Comparison of ENCODE assay signal across 8 cellular contexts in the genomic region with DNA sequence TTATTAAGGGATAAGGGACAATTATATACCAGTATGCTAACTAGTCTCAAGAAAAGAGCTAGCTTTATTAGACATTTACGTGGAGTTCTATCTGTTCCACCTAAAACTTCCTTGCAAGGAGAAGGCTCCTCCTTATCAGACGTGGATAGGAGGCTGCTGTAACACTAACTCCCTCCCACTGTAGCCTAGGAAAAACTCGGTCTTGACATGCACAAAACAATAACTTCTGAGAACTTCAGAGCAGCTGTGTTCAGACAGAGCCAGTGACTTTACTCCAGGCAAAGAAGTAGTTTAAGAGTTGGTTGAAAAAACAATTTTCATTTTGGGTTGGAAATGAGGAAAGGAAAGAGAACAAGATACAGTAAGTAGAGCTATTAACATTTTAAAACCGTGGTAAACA. TPM values are rescaled to one million over a fixed set of nuclear protein-coding genes. Genes with fewer than 3 reads are reported as not detected.
A peak's percentile ranks its signal among the peaks of the same experiment; 100 is the strongest.
DNase-seq lines count a peak whose midpoint lies in the region; ATAC-seq and TF ChIP-seq lines count a peak whose summit lies in the region.

No MANE protein-coding gene starts in this region.

- ATAC-seq in CD8-positive, alpha-beta T cell, result no peak

- H2AFZ ChIP-seq in OCI-LY1 (ENCODE audit: low read length), result no peak overlapping the region
- H2AFZ ChIP-seq in MM.1S (ENCODE audit: low read length), result no peak overlapping the region

- H3K4me1 ChIP-seq in CD8-positive, alpha-beta T cell (ENCODE audit: insufficient read depth, low read length), result peaks cover 36% of the 10 kb centered on the region
- H3K4me1 ChIP-seq in OCI-LY1 (ENCODE audit: insufficient read depth, low read length, severe bottlenecking) (peaks cover 53% of the 10 kb centered on the region), endodermal cell (ENCODE audit: control insufficient read depth, insufficient read depth, low read length) (peaks cover 6% of the 10 kb centered on the region), ovary (ENCODE audit: insufficient read depth) (peaks cover 13% of the 10 kb centered on the region), MM.1S (ENCODE audit: low read length) (peaks cover 16% of the 10 kb centered on the region)

- H3K27ac Mint-ChIP-seq in CD8-positive, alpha-beta T cell, result peak overlapping the region; percentile 85
- H3K27ac Mint-ChIP-seq in endodermal cell, result no peak overlapping the region

- POLR2A ChIA-PET in CD8-positive, alpha-beta T cell (lab: Charles Lee), result interaction anchor here (1.0 to 1.6 kb wide), 4 partner anchors 9 to 122 kb away, joined by 3 to 5 read pairs (median 4); partner anchors contain the start of genes ATP5MC2 and TARBP2

- H3K4me2 ChIP-seq in OCI-LY1 (ENCODE audit: low read length), result peak overlapping the region; percentile 92
- H3K4me2 ChIP-seq in MM.1S (ENCODE audit: low read depth, low read length), result no peak overlapping the region

- peak overlapping the region; percentile 91; the same call in 1 of the 2 replicates for H3K9ac ChIP-seq in OCI-LY1 (ENCODE audit: low read length)
- no peak overlapping the region for H3K9ac ChIP-seq in endodermal cell (ENCODE audit: extremely low read depth, low read length, poor library complexity, severe bottlenecking)
- no peak overlapping the region for H3K9ac ChIP-seq in MM.1S (ENCODE audit: low read length)

- peaks cover 15% of the 10 kb centered on the region for H3K36me3 Mint-ChIP-seq in CD8-positive, alpha-beta T cell
- H3K36me3 Mint-ChIP-seq in endodermal cell (ENCODE audit: low read depth), result peaks cover 4% of the 10 kb centered on the region

- TF ChIP-seq EP300 in ovary (IDR thresholded peaks at IDR 0.05), result no peak

- H4K20me1 ChIP-seq in OCI-LY1 (ENCODE audit: insufficient read depth, low read length) (no peaks in the 10 kb centered on the region), MM.1S (ENCODE audit: insufficient read depth, low read length) (no peaks in the 10 kb centered on the region)

- no peaks in the 10 kb centered on the region for H3K9me2 ChIP-seq in OCI-LY1 (ENCODE audit: low read depth, low read length)
- H3K9me2 ChIP-seq in MM.1S (replicated peaks; ENCODE audit: insufficient read depth, low read length), result no peaks in the 10 kb centered on the region

- H3K79me2 ChIP-seq in OCI-LY1 (ENCODE audit: insufficient read depth, low read length) (peaks cover 38% of the 10 kb centered on the region), MM.1S (ENCODE audit: low read length) (peaks cover 64% of the 10 kb centered on the region)

- no peaks in the 10 kb centered on the region for H3K9me3 Mint-ChIP-seq in CD8-positive, alpha-beta T cell
- H3K9me3 Mint-ChIP-seq in endodermal cell, result no peaks in the 10 kb centered on the region

- no peak for TF ChIP-seq CTCF in CD8-positive, alpha-beta T cell (IDR thresholded peaks at IDR 0.05)
- TF ChIP-seq CTCF in OCI-LY1 (IDR thresholded peaks at IDR 0.05; ENCODE audit: low read length), result no peak
- TF ChIP-seq CTCF in endodermal cell (conservative IDR thresholded peaks at IDR 0.05), result no peak
- no peak for TF ChIP-seq CTCF in ovary (IDR thresholded peaks at IDR 0.05)
- no peak for TF ChIP-seq CTCF in MM.1S (IDR thresholded peaks at IDR 0.05; ENCODE audit: low read length)

- no peaks in the 10 kb centered on the region for H3K9me3 ChIP-seq in CD8-positive, alpha-beta T cell (ENCODE audit: low read length)
- H3K9me3 ChIP-seq in OCI-LY1 (ENCODE audit: low read length) (no peaks in the 10 kb centered on the region), endodermal cell (ENCODE audit: control insufficient read depth, low read length) (no peaks in the 10 kb centered on the region), ovary (no peaks in the 10 kb centered on the region), MM.1S (replicated peaks; ENCODE audit: insufficient read depth, low read length) (no peaks in the 10 kb centered on the region)

- H3K27ac ChIP-seq in CD8-positive, alpha-beta T cell (ENCODE audit: low read depth, low read length), result no peak overlapping the region
- H3K27ac ChIP-seq in OCI-LY1 (ENCODE audit: low read depth, low read length, poor library complexity, severe bottlenecking), result peak overlapping the region; percentile 75
- H3K27ac ChIP-seq in endodermal cell (ENCODE audit: low read depth, low read length), result no peak overlapping the region
- peak overlapping the region in 1 of 2 donors; percentile 93 for H3K27ac ChIP-seq in ovary
- no peak overlapping the region for H3K27ac ChIP-seq in MM.1S (ENCODE audit: low read length)

- H3K4me3 Mint-ChIP-seq in CD8-positive, alpha-beta T cell, result no peak overlapping the region
- no peak overlapping the region for H3K4me3 Mint-ChIP-seq in endodermal cell

- intact Hi-C loops in CD8-positive, alpha-beta T cell (cut with DNase I, micrococcal nuclease), result no loop called here
- intact Hi-C loops in ovary (cut with DNase I), result loop anchor here in 1 of 4 donors (10.0 kb wide), 1 partner anchor 51 kb away; the partner anchor contains the start of gene ATP5MC2

- H3K36me3 ChIP-seq in CD8-positive, alpha-beta T cell (ENCODE audit: insufficient read depth, low read length), result no peaks in the 10 kb centered on the region
- H3K36me3 ChIP-seq in OCI-LY1 (ENCODE audit: insufficient read depth, low read length) (no peaks in the 10 kb centered on the region), endodermal cell (ENCODE audit: control insufficient read depth, insufficient read depth, low read length) (peaks cover 4% of the 10 kb centered on the region), ovary (no peaks in the 10 kb centered on the region), MM.1S (replicated peaks; ENCODE audit: insufficient read depth, low read length) (no peaks in the 10 kb centered on the region)

- H3K27me3 Mint-ChIP-seq in CD8-positive, alpha-beta T cell (ENCODE audit: low read depth), result no peaks in the 10 kb centered on the region
- no peaks in the 10 kb centered on the region for H3K27me3 Mint-ChIP-seq in endodermal cell (ENCODE audit: insufficient read depth)

- H3K4me1 Mint-ChIP-seq in CD8-positive, alpha-beta T cell (ENCODE audit: low read depth), result peaks cover 52% of the 10 kb centered on the region
- H3K4me1 Mint-ChIP-seq in endodermal cell, result peaks cover 23% of the 10 kb centered on the region

- no peak for TF ChIP-seq POLR2A in ovary (IDR thresholded peaks at IDR 0.05)

- CTCF ChIA-PET in CD8-positive, alpha-beta T cell (lab: Charles Lee), result interaction anchor here (1.0 to 2.2 kb wide), 8 partner anchors 10 to 115 kb away, joined by 3 to 12 read pairs (median 3); partner anchors contain the start of gene ATP5MC2

- 80 to 83% methylated on average over 1 to 4 of the region's 4 CpGs for WGBS in endodermal cell (ENCODE audit: insufficient coverage in 1 of 2, insufficient read length in 1 of 2), 2 experiments
- WGBS in ovary, 3 donors, result 2 to 4% (median 3%) methylated on average over 4 of the region's 4 CpGs

- no peak overlapping the region for H3K4me3 ChIP-seq in CD8-positive, alpha-beta T cell (ENCODE audit: low read depth, low read length)
- peak overlapping the region; percentile 93 for H3K4me3 ChIP-seq in OCI-LY1 (ENCODE audit: low read depth, low read length, poor library complexity, severe bottlenecking)
- H3K4me3 ChIP-seq in endodermal cell (ENCODE audit: low read length), result peak overlapping the region; percentile 93
- peak overlapping the region; percentile 74 for H3K4me3 ChIP-seq in ovary
- no peak overlapping the region for H3K4me3 ChIP-seq in MM.1S (ENCODE audit: low read length)

- peaks cover 6% of the 10 kb centered on the region; the same call in 1 of the 2 replicates for H3F3A ChIP-seq in OCI-LY1 (ENCODE audit: insufficient read depth, low read length)
- H3F3A ChIP-seq in MM.1S (ENCODE audit: insufficient read depth, low read length), result peaks cover 6% of the 10 kb centered on the region; the same call in 1 of the 2 replicates

- no peak for DNase-seq in CD8-positive, alpha-beta T cell
- DNase-seq in endodermal cell (no peak), ovary (no peak), GOT3 (lab: John Stamatoyannopoulos, UW) (no peak), T1000 (lab: John Stamatoyannopoulos, UW) (no peak), MM.1S (no peak)
- no peak for DNase-seq in activated effector memory CD4-positive, alpha-beta T cell treated with anti-CD3 and anti-CD28 coated beads, Interleukin-2, amount 50 U/mL, for 16 hours

- no peaks in the 10 kb centered on the region for H3K27me3 ChIP-seq in CD8-positive, alpha-beta T cell (ENCODE audit: insufficient read depth, low read length)
- H3K27me3 ChIP-seq in OCI-LY1 (ENCODE audit: insufficient read depth, low read length) (no peaks in the 10 kb centered on the region), endodermal cell (ENCODE audit: control insufficient read depth, insufficient read depth, low read length, poor library complexity, severe bottlenecking) (no peaks in the 10 kb centered on the region), ovary (no peaks in the 10 kb centered on the region), MM.1S (replicated peaks; ENCODE audit: insufficient read depth, low read length) (no peaks in the 10 kb centered on the region)

RNA-seq across cellular contexts. Expression of gene ATF7, which starts 2.7 kb away (rescaled TPM):
- 10 to 100 TPM in 1 of 2 experiments, 1 to 10 TPM in 1; 9.1 to 13.2 TPM for total RNA-seq in CD8-positive, alpha-beta T cell
- 10 to 100 TPM; 29.0 to 36.6 TPM for total RNA-seq in endodermal cell
- polyA plus RNA-seq in endodermal cell (2013, experiment 1 of 2), result 20.3 TPM
- 19.8 TPM for polyA plus RNA-seq in endodermal cell (2013, experiment 2 of 2)
- total RNA-seq in ovary, result 10 to 100 TPM; 19.8 to 60.8 (median 41.3) TPM
- polyA plus RNA-seq in ovary, result 10 to 100 TPM; 25.1 to 68.5 TPM

RNA-seq across cellular contexts. Expression of gene ATP5MC2, which starts 52.4 kb away (rescaled TPM):
- total RNA-seq in CD8-positive, alpha-beta T cell, result 100 to 1,000 TPM; 220 to 229 TPM
- total RNA-seq in endodermal cell (100 to 1,000 TPM; 299 to 307 TPM), ovary (100 to 1,000 TPM; 241 to 345 (median 289) TPM)
- polyA plus RNA-seq in endodermal cell (2013, experiment 1 of 2), result 609 TPM
- polyA plus RNA-seq in endodermal cell (2013, experiment 2 of 2), result 513 TPM
- polyA plus RNA-seq in ovary, result 100 to 1,000 TPM; 438 to 485 TPM

Comparison
In these comparisons a context has a peak if more than half of its experiments do, and no peak if none do; other contexts are left out.
1. H3K4me3 ChIP-seq: peak in OCI-LY1 (single experiment), endodermal cell (single experiment) and ovary (single experiment); none in CD8-positive, alpha-beta T cell (single experiment) and MM.1S (single experiment).